8 cellular contexts compared by ENCODE assay signal in genomic region chr15:40097968-40098476, GRCh38. TPM values are rescaled to one million over a fixed set of nuclear protein-coding genes. Genes with fewer than 3 reads are reported as not detected.
A peak's percentile ranks its signal among the peaks of the same experiment; 100 is the strongest.
DNase-seq lines count a peak whose midpoint lies in the region; ATAC-seq and TF ChIP-seq lines count a peak whose summit lies in the region.

No MANE protein-coding gene starts in this region.

- no peaks in the 10 kb centered on the region for H3K9me3 ChIP-seq in SU-DHL-6 (ENCODE audit: insufficient read depth, low read length)
- no peaks in the 10 kb centered on the region for H3K9me3 ChIP-seq in left ventricle myocardium inferior (replicated peaks)

- peak overlapping the region; percentile 68 for H3K9ac ChIP-seq in SU-DHL-6 (ENCODE audit: low read length)

- H3K27me3 ChIP-seq in SU-DHL-6 (ENCODE audit: low read length) (no peaks in the 10 kb centered on the region), left ventricle myocardium inferior (ENCODE audit: low read depth) (no peaks in the 10 kb centered on the region)

- peaks cover 2% of the 10 kb centered on the region for H3K36me3 Mint-ChIP-seq in activated naive CD4-positive, alpha-beta T cell treated with anti-CD3 and anti-CD28 coated beads, Interleukin-2, amount 50 U/mL, for 24 hours

- H3K4me3 ChIP-seq in SU-DHL-6 (ENCODE audit: insufficient read depth, low read length, poor library complexity, severe bottlenecking) (peak overlapping the region; percentile 12), left ventricle myocardium inferior (no peak overlapping the region)

- H3K9me2 ChIP-seq in SU-DHL-6 (replicated peaks; ENCODE audit: insufficient read depth, low read length) = no peaks in the 10 kb centered on the region

- ATAC-seq in HG03045 (IDR thresholded peaks at IDR 0.05; ENCODE audit: unreplicated experiment) (no peak), GM21737 (IDR thresholded peaks at IDR 0.05; ENCODE audit: unreplicated experiment) (no peak)

- peak overlapping the region; percentile 87 for H3K4me3 Mint-ChIP-seq in activated naive CD4-positive, alpha-beta T cell treated with anti-CD3 and anti-CD28 coated beads, Interleukin-2, amount 50 U/mL, for 24 hours

- H3K27me3 Mint-ChIP-seq in activated naive CD4-positive, alpha-beta T cell treated with anti-CD3 and anti-CD28 coated beads, Interleukin-2, amount 50 U/mL, for 24 hours = no peaks in the 10 kb centered on the region

- H3K9me3 Mint-ChIP-seq in activated naive CD4-positive, alpha-beta T cell treated with anti-CD3 and anti-CD28 coated beads, Interleukin-2, amount 50 U/mL, for 24 hours = no peaks in the 10 kb centered on the region

- H3K27ac ChIP-seq in SU-DHL-6 (ENCODE audit: low read depth, low read length) = peak overlapping the region; percentile 98
- H3K27ac ChIP-seq in left ventricle myocardium inferior (replicated peaks) = peak overlapping the region; percentile 91
- peak overlapping the region; percentile 22 for H3K27ac ChIP-seq in substantia nigra (ENCODE audit: low read depth, low read length, poor library complexity, severe bottlenecking)

- DNase-seq in activated naive CD4-positive, alpha-beta T cell (lab: John Stamatoyannopoulos, UW) = no peak
- DNase-seq in left ventricle myocardium inferior (peak; percentile 65), substantia nigra (lab: John Stamatoyannopoulos, UW) (peak in 12 of 49 donors; percentile 5 to 32 (median 19)), KG1 (lab: John Stamatoyannopoulos, UW) (no peak)

- H3K4me1 Mint-ChIP-seq in activated naive CD4-positive, alpha-beta T cell treated with anti-CD3 and anti-CD28 coated beads, Interleukin-2, amount 50 U/mL, for 24 hours = peaks cover 60% of the 10 kb centered on the region

- H4K20me1 ChIP-seq in SU-DHL-6 (ENCODE audit: low read depth, low read length) = no peaks in the 10 kb centered on the region

- peaks cover 65% of the 10 kb centered on the region for H3K79me2 ChIP-seq in SU-DHL-6 (ENCODE audit: insufficient read depth, low read length)

- H2AFZ ChIP-seq in SU-DHL-6 (ENCODE audit: low read depth, low read length, severe bottlenecking) = no peak overlapping the region

- H3K36me3 ChIP-seq in SU-DHL-6 (ENCODE audit: low read length) = peaks cover 10% of the 10 kb centered on the region
- no peaks in the 10 kb centered on the region for H3K36me3 ChIP-seq in left ventricle myocardium inferior

- H3F3A ChIP-seq in SU-DHL-6 (ENCODE audit: insufficient read depth) = peaks cover 94% of the 10 kb centered on the region

- TF ChIP-seq CTCF in SU-DHL-6 (IDR thresholded peaks at IDR 0.05; ENCODE audit: insufficient read depth, low read length, poor library complexity, severe bottlenecking) (no peak), left ventricle myocardium inferior (IDR thresholded peaks at IDR 0.05; ENCODE audit: borderline replicate concordance) (no peak)

- H3K4me2 ChIP-seq in SU-DHL-6 (ENCODE audit: low read depth, low read length, poor library complexity, severe bottlenecking) = peak overlapping the region; percentile 70

- peak overlapping the region; percentile 98 for H3K27ac Mint-ChIP-seq in activated naive CD4-positive, alpha-beta T cell treated with anti-CD3 and anti-CD28 coated beads, Interleukin-2, amount 50 U/mL, for 24 hours

- H3K4me1 ChIP-seq in left ventricle myocardium inferior = peaks cover 85% of the 10 kb centered on the region

- intact Hi-C loops in left ventricle myocardium inferior (cut with micrococcal nuclease) = no loop called here

RNA-seq across cellular contexts. Expression of gene BMF, which starts 10.7 kb away (rescaled TPM):
- total RNA-seq in left ventricle myocardium inferior = 3.1 TPM

RNA-seq across cellular contexts. Expression of gene SRP14, which starts 59.0 kb away (rescaled TPM):
- 240 TPM for total RNA-seq in left ventricle myocardium inferior

Comparison
In these comparisons a context has a peak if more than half of its experiments do, and no peak if none do; other contexts are left out.
1. H3K27ac ChIP-seq: peak in every context shown above with its lines; median percentile 98 in SU-DHL-6; 91 in left ventricle myocardium inferior; 22 in substantia nigra.